16 cellular contexts compared by ENCODE assay signal in genomic region chrX:81414630-81415029, GRCh38.
DNase-seq lines count a peak whose midpoint lies in the region; ATAC-seq and TF ChIP-seq lines count a peak whose summit lies in the region.
"Had no signal": no experiment of that assay in that cellular context is flagged by ENCODE, and none has a peak within 500 bp of the region (broad histone marks: within the 10 kb centered on the region; RNA-seq: fewer than 3 reads in every experiment).

No MANE protein-coding gene starts in this region.

- H3K27me3 Mint-ChIP-seq in activated CD8-positive, alpha-beta T cell treated with anti-CD3 and anti-CD28 coated beads for 36 hours = no peaks in the 10 kb centered on the region
- no peaks in the 10 kb centered on the region for H3K27me3 Mint-ChIP-seq in activated CD8-positive, alpha-beta T cell treated with anti-CD3 and anti-CD28 coated beads, Interleukin-2, amount 10 ng/mL, durations not matched to agents 7 days and 5 days (ENCODE audit: low read depth)
- H3K27me3 Mint-ChIP-seq: activated CD4-positive, alpha-beta T cell treated with anti-CD3 and anti-CD28 coated beads, Interleukin-2, amount 10 ng/mL, durations not matched to agents 24 days and 14 days; T-helper 17 cell had no signal

- no peaks in the 10 kb centered on the region for H3K36me3 ChIP-seq in spleen
- H3K36me3 ChIP-seq: Peyer's patch had no signal

- WGBS in spleen, 5 donors = 66 to 76% (median 73%) methylated on average over 3 of the region's 3 CpGs

- H3K4me1 Mint-ChIP-seq in activated CD8-positive, alpha-beta T cell treated with anti-CD3 and anti-CD28 coated beads for 36 hours (ENCODE audit: low read depth) = no peaks in the 10 kb centered on the region
- H3K4me1 Mint-ChIP-seq in activated CD8-positive, alpha-beta T cell treated with anti-CD3 and anti-CD28 coated beads, Interleukin-2, amount 10 ng/mL, durations not matched to agents 7 days and 5 days (ENCODE audit: low read depth) = no peaks in the 10 kb centered on the region
- H3K4me1 Mint-ChIP-seq: activated CD4-positive, alpha-beta T cell treated with anti-CD3 and anti-CD28 coated beads, Interleukin-2, amount 10 ng/mL, durations not matched to agents 24 days and 14 days; naive B cell; T-helper 17 cell had no signal

- H3K4me3 ChIP-seq in fibroblast of villous mesenchyme (ENCODE audit: low read depth, low read length) (no peak overlapping the region), spleen (no peak overlapping the region)
- H3K4me3 ChIP-seq: Peyer's patch had no signal

- no peaks in the 10 kb centered on the region for H3K36me3 Mint-ChIP-seq in activated CD8-positive, alpha-beta T cell treated with anti-CD3 and anti-CD28 coated beads for 36 hours (ENCODE audit: low read depth)
- H3K36me3 Mint-ChIP-seq in activated CD8-positive, alpha-beta T cell treated with anti-CD3 and anti-CD28 coated beads, Interleukin-2, amount 10 ng/mL, durations not matched to agents 7 days and 5 days (ENCODE audit: low read depth) = no peaks in the 10 kb centered on the region
- H3K36me3 Mint-ChIP-seq: naive B cell had no signal

- no peaks in the 10 kb centered on the region for H3K4me1 ChIP-seq in spleen
- H3K4me1 ChIP-seq: Peyer's patch had no signal

- H3K9me3 Mint-ChIP-seq in activated CD8-positive, alpha-beta T cell treated with anti-CD3 and anti-CD28 coated beads for 36 hours = no peaks in the 10 kb centered on the region
- H3K9me3 Mint-ChIP-seq in activated CD8-positive, alpha-beta T cell treated with anti-CD3 and anti-CD28 coated beads, Interleukin-2, amount 10 ng/mL, durations not matched to agents 7 days and 5 days (ENCODE audit: insufficient read depth) = no peaks in the 10 kb centered on the region
- H3K9me3 Mint-ChIP-seq: activated CD4-positive, alpha-beta T cell treated with anti-CD3 and anti-CD28 coated beads, Interleukin-2, amount 10 ng/mL, durations not matched to agents 24 days and 14 days; activated T-cell treated with anti-CD3 and anti-CD28 coated beads, Interleukin-2, amount 50 U/mL, for 4 hours; naive B cell had no signal

- no peak overlapping the region for H3K27ac ChIP-seq in spleen
- H3K27ac ChIP-seq: Peyer's patch had no signal

- H3K27ac Mint-ChIP-seq in activated CD8-positive, alpha-beta T cell treated with anti-CD3 and anti-CD28 coated beads for 36 hours = no peak overlapping the region
- no peak overlapping the region for H3K27ac Mint-ChIP-seq in activated CD8-positive, alpha-beta T cell treated with anti-CD3 and anti-CD28 coated beads, Interleukin-2, amount 10 ng/mL, durations not matched to agents 7 days and 5 days
- H3K27ac Mint-ChIP-seq: activated CD4-positive, alpha-beta T cell treated with anti-CD3 and anti-CD28 coated beads, Interleukin-2, amount 10 ng/mL, durations not matched to agents 24 days and 14 days; naive B cell; T-helper 17 cell had no signal

- POLR2A ChIA-PET in activated CD8-positive, alpha-beta T cell treated with anti-CD3 and anti-CD28 coated beads for 36 hours (lab: Charles Lee) = no interaction called here
- POLR2A ChIA-PET in activated CD8-positive, alpha-beta T cell treated with anti-CD3 and anti-CD28 coated beads, Interleukin-2, amount 10 ng/mL, durations not matched to agents 7 days and 5 days (lab: Charles Lee) = no interaction called here

- peak; percentile 12 for TF ChIP-seq CTCF in activated CD8-positive, alpha-beta T cell treated with anti-CD3 and anti-CD28 coated beads for 36 hours (IDR thresholded peaks at IDR 0.05)
- peak; percentile 19 for TF ChIP-seq CTCF in fibroblast of villous mesenchyme (IDR thresholded peaks at IDR 0.05; ENCODE audit: insufficient read depth, low read depth, low read length)
- TF ChIP-seq CTCF in spleen (IDR thresholded peaks at IDR 0.05 in 8 of 11, conservative IDR thresholded peaks at IDR 0.05 in 3 of 11) = no peak
- no peak for TF ChIP-seq CTCF in GM13976 (IDR thresholded peaks at IDR 0.05; ENCODE audit: borderline replicate concordance, control extremely low read depth, extremely low read depth, insufficient read depth, missing control alignments)

- no peak for DNase-seq in activated CD8-positive, alpha-beta T cell treated with anti-CD3 and anti-CD28 coated beads for 36 hours
- no peak for DNase-seq in activated CD8-positive, alpha-beta T cell treated with anti-CD3 and anti-CD28 coated beads, Interleukin-2, amount 10 ng/mL, durations not matched to agents 7 days and 5 days
- DNase-seq in RKO (ENCODE audit: low spot score) = peak; percentile 39
- peak; percentile 8 for DNase-seq in fibroblast of villous mesenchyme (ENCODE audit: low read depth)
- no peak for DNase-seq in spleen
- no peak for DNase-seq in activated effector memory CD4-positive, alpha-beta T cell treated with anti-CD3 and anti-CD28 coated beads, Interleukin-2, amount 50 U/mL, for 16 hours
- DNase-seq in activated CD4-positive, alpha-beta T cell treated with anti-CD3 and anti-CD28 coated beads for 48 hours = no peak
- DNase-seq in GM13976 (ENCODE audit: low spot score) = no peak
- DNase-seq: activated CD4-positive, alpha-beta T cell treated with anti-CD3 and anti-CD28 coated beads, Interleukin-2, amount 10 ng/mL, durations not matched to agents 24 days and 14 days; activated T-cell treated with anti-CD3 and anti-CD28 coated beads, Interleukin-2, amount 50 U/mL, for 4 hours; naive B cell; NCI-H1105 treated with DMSO at 0.1 percent for 48 hours; Peyer's patch; stimulated activated CD4-positive, alpha-beta T cell treated with anti-CD3 and anti-CD28 coated beads, Interleukin-2, amount 100 ng/mL, for 48 hours; T-helper 17 cell had no signal

- no peaks in the 10 kb centered on the region for H3K9me3 ChIP-seq in spleen
- H3K9me3 ChIP-seq: Peyer's patch had no signal

- in situ Hi-C loops in GM13976 (cut with MboI; ENCODE audit: low sequenced_read_pairs, unreplicated experiment) = no loop called here

- ATAC-seq in activated CD8-positive, alpha-beta T cell treated with anti-CD3 and anti-CD28 coated beads for 36 hours = no peak
- ATAC-seq in activated CD8-positive, alpha-beta T cell treated with anti-CD3 and anti-CD28 coated beads, Interleukin-2, amount 10 ng/mL, durations not matched to agents 7 days and 5 days = no peak
- ATAC-seq: activated T-cell treated with anti-CD3 and anti-CD28 coated beads, Interleukin-2, amount 50 U/mL, for 4 hours; left lobe of liver; T-helper 17 cell had no signal

- no peak overlapping the region for H3K4me3 Mint-ChIP-seq in activated CD8-positive, alpha-beta T cell treated with anti-CD3 and anti-CD28 coated beads for 36 hours
- H3K4me3 Mint-ChIP-seq in activated CD8-positive, alpha-beta T cell treated with anti-CD3 and anti-CD28 coated beads, Interleukin-2, amount 10 ng/mL, durations not matched to agents 7 days and 5 days = no peak overlapping the region
- H3K4me3 Mint-ChIP-seq: activated CD4-positive, alpha-beta T cell treated with anti-CD3 and anti-CD28 coated beads, Interleukin-2, amount 10 ng/mL, durations not matched to agents 24 days and 14 days; activated T-cell treated with anti-CD3 and anti-CD28 coated beads, Interleukin-2, amount 50 U/mL, for 4 hours; naive B cell; T-helper 17 cell had no signal

- CTCF ChIA-PET in activated CD8-positive, alpha-beta T cell treated with anti-CD3 and anti-CD28 coated beads for 36 hours (lab: Charles Lee) = no interaction called here
- CTCF ChIA-PET in activated CD8-positive, alpha-beta T cell treated with anti-CD3 and anti-CD28 coated beads, Interleukin-2, amount 10 ng/mL, durations not matched to agents 7 days and 5 days (lab: Charles Lee) = no interaction called here

- no peaks in the 10 kb centered on the region for H3K27me3 ChIP-seq in spleen (replicated peaks in 1 of 7)
- H3K27me3 ChIP-seq: Peyer's patch had no signal

- intact Hi-C loops in activated CD8-positive, alpha-beta T cell treated with anti-CD3 and anti-CD28 coated beads for 36 hours (cut with micrococcal nuclease) = no loop called here
- intact Hi-C loops in spleen (cut with DNase I; ENCODE audit: low total_unique reads) = no loop called here

- no peak for TF ChIP-seq POLR2A in spleen (IDR thresholded peaks at IDR 0.05)

Comparison
In these comparisons a context has a peak if more than half of its experiments do, and no peak if none do; other contexts are left out.
1. DNase-seq: peak in RKO (single experiment) and fibroblast of villous mesenchyme (single experiment); none in activated CD8-positive, alpha-beta T cell treated with anti-CD3 and anti-CD28 coated beads for 36 hours (single experiment), activated CD8-positive, alpha-beta T cell treated with anti-CD3 and anti-CD28 coated beads, Interleukin-2, amount 10 ng/mL, durations not matched to agents 7 days and 5 days (single experiment), spleen (single experiment), activated effector memory CD4-positive, alpha-beta T cell treated with anti-CD3 and anti-CD28 coated beads, Interleukin-2, amount 50 U/mL, for 16 hours (single experiment), activated CD4-positive, alpha-beta T cell treated with anti-CD3 and anti-CD28 coated beads for 48 hours (single experiment) and GM13976 (single experiment).
2. CTCF ChIP-seq: peak in activated CD8-positive, alpha-beta T cell treated with anti-CD3 and anti-CD28 coated beads for 36 hours (single experiment) and fibroblast of villous mesenchyme (single experiment); none in spleen (0 of 11) and GM13976 (single experiment).